ENCODE assay signal across 8 cellular contexts in genomic region chr12:111407371-111408115, GRCh38. TPM values are rescaled to one million over a fixed set of nuclear protein-coding genes. Genes with fewer than 3 reads are reported as not detected.
A peak's percentile ranks its signal among the peaks of the same experiment; 100 is the strongest.
DNase-seq lines count a peak whose midpoint lies in the region; ATAC-seq, FAIRE-seq and TF ChIP-seq lines count a peak whose summit lies in the region.

No MANE protein-coding gene starts in this region.

- no peak for TF ChIP-seq POLR2A in H54 (IDR thresholded peaks at IDR 0.05; ENCODE audit: low read depth, low read length)

- H3K36me3 Mint-ChIP-seq in IgD-negative memory B cell, result no peaks in the 10 kb centered on the region

- H3K9me3 ChIP-seq in A673 (ENCODE audit: low read depth, low read length, poor library complexity, severe bottlenecking) (no peaks in the 10 kb centered on the region), mucosa of descending colon (no peaks in the 10 kb centered on the region)

- peaks cover 33 to 66% (median 59%) of the 10 kb centered on the region in 3 donors for H3K4me1 Mint-ChIP-seq in IgD-negative memory B cell

- H3K4me3 ChIP-seq in A673 (ENCODE audit: low read depth, low read length, poor library complexity, severe bottlenecking), result peak overlapping the region; percentile 80
- H3K4me3 ChIP-seq in mucosa of descending colon, result peak overlapping the region; percentile 80

- H3K27me3 Mint-ChIP-seq in IgD-negative memory B cell, result no peaks in the 10 kb centered on the region

- H3K9me3 Mint-ChIP-seq in IgD-negative memory B cell, result no peaks in the 10 kb centered on the region

- no peak for FAIRE-seq in H54 (lab: Jason Lieb, UNC)

- no peak for DNase-seq in A673 (ENCODE audit: low spot score)
- DNase-seq in caudate nucleus (lab: John Stamatoyannopoulos, UW), result no peak
- DNase-seq in mucosa of descending colon, result no peak
- DNase-seq in NCI-H1092 (lab: John Stamatoyannopoulos, UW), result no peak
- DNase-seq in KG1 (lab: John Stamatoyannopoulos, UW), result no peak
- no peak for DNase-seq in H54 (ENCODE audit: insufficient read length, low spot score)

- CTCF ChIA-PET in A673 (lab: Charles Lee), result interaction anchor here (1.5 kb wide), 1 partner anchor 44 kb away, joined by 6 read pairs; no protein-coding TSS in a partner anchor

- peak overlapping the region; percentile 89 to 97 (median 94) for H3K4me3 Mint-ChIP-seq in IgD-negative memory B cell

- no peak for TF ChIP-seq CTCF in A673 (conservative IDR thresholded peaks at IDR 0.05; ENCODE audit: low read depth, low read length)
- no peak for TF ChIP-seq CTCF in mucosa of descending colon (IDR thresholded peaks at IDR 0.05)

- H3K27ac Mint-ChIP-seq in IgD-negative memory B cell, result peak overlapping the region; percentile 95 to 99 (median 98)

- H3K4me1 ChIP-seq in A673 (ENCODE audit: insufficient read depth, low read length, poor library complexity, severe bottlenecking) (peaks cover 69% of the 10 kb centered on the region), mucosa of descending colon (ENCODE audit: low read depth) (peaks cover 36% of the 10 kb centered on the region)

- ATAC-seq in mucosa of descending colon (no peak), HG02571 (IDR thresholded peaks at IDR 0.05; ENCODE audit: unreplicated experiment) (no peak)

- intact Hi-C loops in A673 (cut with micrococcal nuclease; ENCODE audit: unreplicated experiment) (loop anchor here (5.0 kb wide), 1 partner anchor 190 kb away; the partner anchor contains the start of gene ATXN2), mucosa of descending colon (cut with DNase I, micrococcal nuclease) (no loop called here)

- H3K27ac ChIP-seq in A673 (ENCODE audit: low read depth, low read length, poor library complexity, severe bottlenecking), result peak overlapping the region; percentile 91
- H3K27ac ChIP-seq in caudate nucleus (ENCODE audit: low read depth, low read length), result peak overlapping the region; percentile 62

- H3K27me3 ChIP-seq in A673 (replicated peaks; ENCODE audit: insufficient read depth, low read depth, low read length, poor library complexity), result no peaks in the 10 kb centered on the region

- POLR2A ChIA-PET in A673 (lab: Charles Lee; ENCODE audit: low non-redundant PET), result no interaction called here

- BruUV-seq in A673 (replicated peaks; lab: Mats Ljungman, UMichigan), result no TSS peak

- no peaks in the 10 kb centered on the region for H3K36me3 ChIP-seq in A673 (ENCODE audit: insufficient read depth, low read length, poor library complexity, severe bottlenecking)
- no peaks in the 10 kb centered on the region for H3K36me3 ChIP-seq in mucosa of descending colon (ENCODE audit: low read depth)

RNA-seq across cellular contexts. Expression of gene SH2B3, which starts 1.8 kb away (rescaled TPM):
- total RNA-seq in A673 (2021), result 109 and 133 TPM in 2 replicates
- polyA plus RNA-seq in IgD-negative memory B cell, result 10.3 TPM
- 10 to 100 TPM; 16.5 to 22.4 (median 20.5) TPM for total RNA-seq in mucosa of descending colon

RNA-seq across cellular contexts. Expression of gene PHETA1, which starts 38.6 kb away (rescaled TPM):
- total RNA-seq in A673 (2021) (5.7 and 6.6 TPM in 2 replicates), mucosa of descending colon (10 to 100 TPM; 21.4 to 39.8 (median 23.4) TPM)
- polyA plus RNA-seq in IgD-negative memory B cell, result 2.6 TPM
